ENCODE assay signal across 1 cellular context in the genomic region with DNA sequence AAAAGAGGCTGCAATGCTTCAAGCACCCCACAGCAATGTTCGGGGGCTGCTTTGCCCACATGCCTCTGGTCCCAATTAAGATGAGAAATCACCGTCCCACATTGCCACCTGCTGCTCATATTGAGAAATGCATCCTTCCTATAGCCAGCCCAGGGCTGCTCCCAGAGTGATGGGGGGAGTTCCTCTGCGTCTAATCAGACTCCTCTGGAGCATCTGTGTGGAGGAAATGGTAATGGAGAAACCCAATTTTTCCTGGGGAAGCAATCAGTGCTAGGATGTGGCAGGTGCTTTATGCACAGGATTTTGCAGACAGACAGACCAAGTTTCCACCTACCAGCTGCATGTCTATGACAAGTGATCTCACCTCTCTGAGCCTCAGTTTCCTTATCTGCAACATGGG.
TF ChIP-seq lines count a peak whose summit lies in the region.

No MANE protein-coding gene starts in this region.

TF ChIP-seq in HEK293, 187 proteins besides CTCF, POLR2A, EP300 and RAD21 (continued from another document):
- TF ChIP-seq, protein P1, sequence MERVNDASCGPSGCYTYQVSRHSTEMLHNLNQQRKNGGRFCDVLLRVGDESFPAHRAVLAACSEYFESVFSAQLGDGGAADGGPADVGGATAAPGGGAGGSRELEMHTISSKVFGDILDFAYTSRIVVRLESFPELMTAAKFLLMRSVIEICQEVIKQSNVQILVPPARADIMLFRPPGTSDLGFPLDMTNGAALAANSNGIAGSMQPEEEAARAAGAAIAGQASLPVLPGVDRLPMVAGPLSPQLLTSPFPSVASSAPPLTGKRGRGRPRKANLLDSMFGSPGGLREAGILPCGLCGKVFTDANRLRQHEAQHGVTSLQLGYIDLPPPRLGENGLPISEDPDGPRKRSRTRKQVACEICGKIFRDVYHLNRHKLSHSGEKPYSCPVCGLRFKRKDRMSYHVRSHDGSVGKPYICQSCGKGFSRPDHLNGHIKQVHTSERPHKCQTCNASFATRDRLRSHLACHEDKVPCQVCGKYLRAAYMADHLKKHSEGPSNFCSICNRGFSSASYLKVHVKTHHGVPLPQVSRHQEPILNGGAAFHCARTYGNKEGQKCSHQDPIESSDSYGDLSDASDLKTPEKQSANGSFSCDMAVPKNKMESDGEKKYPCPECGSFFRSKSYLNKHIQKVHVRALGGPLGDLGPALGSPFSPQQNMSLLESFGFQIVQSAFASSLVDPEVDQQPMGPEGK (tag by site-specific recombination; IDR thresholded peaks at IDR 0.05): 0 out of 2 replicates have a peak, but pooled peaks have one; percentile 8
- TF ChIP-seq ZNF473 (tag by site-specific recombination; IDR thresholded peaks at IDR 0.05) (no peak), ATF2 (tag by site-specific recombination; IDR thresholded peaks at IDR 0.05; ENCODE audit: low read depth) (no peak), BCL11A (tag by site-specific recombination; IDR thresholded peaks at IDR 0.05; ENCODE audit: low read depth) (no peak), ZNF549 (tag by site-specific recombination; IDR thresholded peaks at IDR 0.05) (no peak), ZNF2 (tag by site-specific recombination; IDR thresholded peaks at IDR 0.05) (peak; percentile 77; the same call in 1 of the 2 replicates), ZNF18 (tag by site-specific recombination; IDR thresholded peaks at IDR 0.05) (no peak), ZNF596 (tag by site-specific recombination; IDR thresholded peaks at IDR 0.05) (no peak), ZBTB17 (tag by site-specific recombination; IDR thresholded peaks at IDR 0.05) (peak; percentile 61), ZNF404 (tag by site-specific recombination; IDR thresholded peaks at IDR 0.05) (no peak), ZNF561 (tag by site-specific recombination; IDR thresholded peaks at IDR 0.05; ENCODE audit: borderline replicate concordance) (peak; percentile 67; the same call in 1 of the 2 replicates), ZNF510 (tag by site-specific recombination; IDR thresholded peaks at IDR 0.05; ENCODE audit: insufficient replicate concordance) (no peak), ZNF26 (tag by site-specific recombination; IDR thresholded peaks at IDR 0.05) (no peak), ZNF148 (tag by site-specific recombination; IDR thresholded peaks at IDR 0.05; ENCODE audit: borderline replicate concordance) (no peak), ZNF398 (tag by site-specific recombination; IDR thresholded peaks at IDR 0.05) (no peak)
